In genomic region chr15:73930371-73930770, GRCh38 we compare ENCODE assay signal across 9 cellular contexts. TPM values are rescaled to one million over a fixed set of nuclear protein-coding genes. Genes with fewer than 3 reads are reported as not detected.
DNase-seq lines count a peak whose midpoint lies in the region; ATAC-seq and TF ChIP-seq lines count a peak whose summit lies in the region.
"Had no signal": no experiment of that assay in that cellular context is flagged by ENCODE, and none has a peak within 500 bp of the region (broad histone marks: within the 10 kb centered on the region; RNA-seq: fewer than 3 reads in every experiment).

No MANE protein-coding gene starts in this region.

- no peaks in the 10 kb centered on the region for H3K27me3 Mint-ChIP-seq in activated CD8-positive, alpha-beta T cell treated with anti-CD3 and anti-CD28 coated beads, Interleukin-2, amount 10 ng/mL, durations not matched to agents 7 days and 5 days (ENCODE audit: low read depth)
- H3K27me3 Mint-ChIP-seq in activated CD8-positive, alpha-beta T cell treated with anti-CD3 and anti-CD28 coated beads for 36 hours = peaks cover 2% of the 10 kb centered on the region

- H3K36me3 ChIP-seq in kidney epithelial cell (ENCODE audit: control insufficient read depth, insufficient read depth, low read length) (no peaks in the 10 kb centered on the region), subcutaneous abdominal adipose tissue (ENCODE audit: control insufficient read depth in 5 of 5, insufficient read depth in 5 of 5, low read length in 5 of 5) (peaks cover 0 to 5% (median 0%) of the 10 kb centered on the region in 5 donors)

- H3K27ac ChIP-seq in subcutaneous abdominal adipose tissue (ENCODE audit: low read depth, low read length) = peak overlapping the region; percentile 41

- H3K4me1 Mint-ChIP-seq in activated CD8-positive, alpha-beta T cell treated with anti-CD3 and anti-CD28 coated beads, Interleukin-2, amount 10 ng/mL, durations not matched to agents 7 days and 5 days (ENCODE audit: low read depth) = peaks cover 49% of the 10 kb centered on the region
- peaks cover 18% of the 10 kb centered on the region for H3K4me1 Mint-ChIP-seq in activated CD8-positive, alpha-beta T cell treated with anti-CD3 and anti-CD28 coated beads for 36 hours (ENCODE audit: low read depth)

- H3K27me3 ChIP-seq in kidney epithelial cell (ENCODE audit: control insufficient read depth, insufficient read depth, low read length) (no peaks in the 10 kb centered on the region), subcutaneous abdominal adipose tissue (ENCODE audit: control insufficient read depth in 5 of 5, insufficient read depth in 4 of 5, low read length in 5 of 5) (peaks cover 0 to 12% (median 3%) of the 10 kb centered on the region in 5 donors)

- no peak overlapping the region for H3K4me3 Mint-ChIP-seq in activated CD8-positive, alpha-beta T cell treated with anti-CD3 and anti-CD28 coated beads, Interleukin-2, amount 10 ng/mL, durations not matched to agents 7 days and 5 days
- H3K4me3 Mint-ChIP-seq in activated CD8-positive, alpha-beta T cell treated with anti-CD3 and anti-CD28 coated beads for 36 hours = no peak overlapping the region

- no peak for TF ChIP-seq CTCF in activated CD8-positive, alpha-beta T cell treated with anti-CD3 and anti-CD28 coated beads for 36 hours (IDR thresholded peaks at IDR 0.05)
- no peak for TF ChIP-seq CTCF in cardiac fibroblast (IDR thresholded peaks at IDR 0.05; ENCODE audit: low read depth, low read length)
- TF ChIP-seq CTCF in kidney epithelial cell (IDR thresholded peaks at IDR 0.05; ENCODE audit: insufficient read depth, low read length, poor library complexity, severe bottlenecking) = no peak

- no peaks in the 10 kb centered on the region for H3K9me3 ChIP-seq in subcutaneous abdominal adipose tissue (ENCODE audit: control insufficient read depth in 5 of 5, low read length in 5 of 5)

- H3K4me3 ChIP-seq in cardiac fibroblast (replicated peaks in 1 of 2; ENCODE audit: low read depth in 2 of 2, low read length in 2 of 2) (no peak overlapping the region), kidney epithelial cell (ENCODE audit: low read depth, low read length) (no peak overlapping the region), subcutaneous abdominal adipose tissue (ENCODE audit: low read depth in 1 of 5, low read length in 5 of 5) (no peak overlapping the region)

- peak overlapping the region; percentile 89 for H3K27ac Mint-ChIP-seq in activated CD8-positive, alpha-beta T cell treated with anti-CD3 and anti-CD28 coated beads, Interleukin-2, amount 10 ng/mL, durations not matched to agents 7 days and 5 days
- no peak overlapping the region for H3K27ac Mint-ChIP-seq in activated CD8-positive, alpha-beta T cell treated with anti-CD3 and anti-CD28 coated beads for 36 hours
- H3K27ac Mint-ChIP-seq: progenitor cell of endocrine pancreas had no signal

- intact Hi-C loops in activated CD8-positive, alpha-beta T cell treated with anti-CD3 and anti-CD28 coated beads for 36 hours (cut with micrococcal nuclease) = no loop called here

- CTCF ChIA-PET in activated CD8-positive, alpha-beta T cell treated with anti-CD3 and anti-CD28 coated beads, Interleukin-2, amount 10 ng/mL, durations not matched to agents 7 days and 5 days (lab: Charles Lee) = interaction anchor here (3.6 to 5.0 kb wide), 2 partner anchors 22 to 34 kb away, joined by 20 to 54 read pairs; no protein-coding TSS in a partner anchor
- CTCF ChIA-PET in activated CD8-positive, alpha-beta T cell treated with anti-CD3 and anti-CD28 coated beads for 36 hours (lab: Charles Lee) = interaction anchor here (0.8 to 1.3 kb wide), 3 partner anchors 13 to 56 kb away, joined by 3 read pairs; no protein-coding TSS in a partner anchor

- no peaks in the 10 kb centered on the region for H3K36me3 Mint-ChIP-seq in activated CD8-positive, alpha-beta T cell treated with anti-CD3 and anti-CD28 coated beads, Interleukin-2, amount 10 ng/mL, durations not matched to agents 7 days and 5 days (ENCODE audit: low read depth)
- no peaks in the 10 kb centered on the region for H3K36me3 Mint-ChIP-seq in activated CD8-positive, alpha-beta T cell treated with anti-CD3 and anti-CD28 coated beads for 36 hours (ENCODE audit: low read depth)

- H3K9me3 Mint-ChIP-seq in activated CD8-positive, alpha-beta T cell treated with anti-CD3 and anti-CD28 coated beads, Interleukin-2, amount 10 ng/mL, durations not matched to agents 7 days and 5 days (ENCODE audit: insufficient read depth) = no peaks in the 10 kb centered on the region
- no peaks in the 10 kb centered on the region for H3K9me3 Mint-ChIP-seq in activated CD8-positive, alpha-beta T cell treated with anti-CD3 and anti-CD28 coated beads for 36 hours

- DNase-seq in activated CD8-positive, alpha-beta T cell treated with anti-CD3 and anti-CD28 coated beads, Interleukin-2, amount 10 ng/mL, durations not matched to agents 7 days and 5 days = no peak
- DNase-seq in activated CD8-positive, alpha-beta T cell treated with anti-CD3 and anti-CD28 coated beads for 36 hours = no peak
- DNase-seq in cardiac fibroblast (ENCODE audit: low read depth in 2 of 2) (peak; percentile 66 to 80), kidney epithelial cell (ENCODE audit: low read depth) (peak; percentile 73)
- DNase-seq in stimulated activated CD4-positive, alpha-beta T cell treated with anti-CD3 and anti-CD28 coated beads, Interleukin-1b, Interleukin-23, amount 100 ng/mL, for 48 hours = no peak

- H3K4me1 ChIP-seq in subcutaneous abdominal adipose tissue (ENCODE audit: control insufficient read depth in 5 of 5, insufficient read depth in 5 of 5, low read length in 5 of 5) = peaks cover 5 to 71% (median 59%) of the 10 kb centered on the region in 5 donors

- POLR2A ChIA-PET in activated CD8-positive, alpha-beta T cell treated with anti-CD3 and anti-CD28 coated beads, Interleukin-2, amount 10 ng/mL, durations not matched to agents 7 days and 5 days (lab: Charles Lee) = no interaction called here
- POLR2A ChIA-PET in activated CD8-positive, alpha-beta T cell treated with anti-CD3 and anti-CD28 coated beads for 36 hours (lab: Charles Lee) = no interaction called here

- no peak for ATAC-seq in activated CD8-positive, alpha-beta T cell treated with anti-CD3 and anti-CD28 coated beads, Interleukin-2, amount 10 ng/mL, durations not matched to agents 7 days and 5 days
- no peak for ATAC-seq in activated CD8-positive, alpha-beta T cell treated with anti-CD3 and anti-CD28 coated beads for 36 hours
- no peak for ATAC-seq in esophagus mucosa
- no peak for ATAC-seq in GM18873 (IDR thresholded peaks at IDR 0.05; ENCODE audit: low FRiP score, unreplicated experiment)

- peak overlapping the region in 2 of 5 donors; percentile 10 to 32 for H3K9ac ChIP-seq in subcutaneous abdominal adipose tissue (ENCODE audit: low read length in 5 of 5)

RNA-seq across cellular contexts. Expression of gene LOXL1, which starts 4.1 kb away (rescaled TPM):
- 1 to 10 TPM; 5.9 to 8.4 TPM for total RNA-seq in activated CD8-positive, alpha-beta T cell treated with anti-CD3 and anti-CD28 coated beads, Interleukin-2, amount 10 ng/mL, durations not matched to agents 7 days and 5 days
- 1 to 10 TPM; 1.6 to 2.8 TPM for total RNA-seq in activated CD8-positive, alpha-beta T cell treated with anti-CD3 and anti-CD28 coated beads for 36 hours
- total RNA-seq in kidney epithelial cell (67.2 and 81.3 TPM in 2 replicates), esophagus mucosa (5.8 TPM)

RNA-seq across cellular contexts. Expression of gene TBC1D21, which starts 57.0 kb away (rescaled TPM):
- total RNA-seq in activated CD8-positive, alpha-beta T cell treated with anti-CD3 and anti-CD28 coated beads, Interleukin-2, amount 10 ng/mL, durations not matched to agents 7 days and 5 days = not detected
- total RNA-seq in activated CD8-positive, alpha-beta T cell treated with anti-CD3 and anti-CD28 coated beads for 36 hours = not detected
- total RNA-seq in kidney epithelial cell = not detected in 2 replicates
- total RNA-seq in esophagus mucosa = not detected
- total RNA-seq: progenitor cell of endocrine pancreas had no signal

Comparison
In these comparisons a context has a peak if more than half of its experiments do, and no peak if none do; other contexts are left out.
1. DNase-seq: peak in cardiac fibroblast (2 of 2) and kidney epithelial cell (single experiment); none in activated CD8-positive, alpha-beta T cell treated with anti-CD3 and anti-CD28 coated beads, Interleukin-2, amount 10 ng/mL, durations not matched to agents 7 days and 5 days (single experiment), activated CD8-positive, alpha-beta T cell treated with anti-CD3 and anti-CD28 coated beads for 36 hours (single experiment) and stimulated activated CD4-positive, alpha-beta T cell treated with anti-CD3 and anti-CD28 coated beads, Interleukin-1b, Interleukin-23, amount 100 ng/mL, for 48 hours (single experiment).